ENCODE assay signal across 1 cellular context in the genomic region with DNA sequence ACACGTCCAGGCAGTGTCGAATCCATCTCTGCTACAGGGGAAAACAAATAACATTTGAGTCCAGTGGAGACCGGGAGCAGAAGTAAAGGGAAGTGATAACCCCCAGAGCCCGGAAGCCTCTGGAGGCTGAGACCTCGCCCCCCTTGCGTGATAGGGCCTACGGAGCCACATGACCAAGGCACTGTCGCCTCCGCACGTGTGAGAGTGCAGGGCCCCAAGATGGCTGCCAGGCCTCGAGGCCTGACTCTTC.
TF ChIP-seq lines count a peak whose summit lies in the region.

No MANE protein-coding gene starts in this region.

TF ChIP-seq in GM12878, 131 proteins besides CTCF, POLR2A, EP300 and RAD21 (continued from another document and continues in another):
- TF ChIP-seq ATF7 (IDR thresholded peaks at IDR 0.05; ENCODE audit: low read depth) = no peak
- TF ChIP-seq, protein P1, sequence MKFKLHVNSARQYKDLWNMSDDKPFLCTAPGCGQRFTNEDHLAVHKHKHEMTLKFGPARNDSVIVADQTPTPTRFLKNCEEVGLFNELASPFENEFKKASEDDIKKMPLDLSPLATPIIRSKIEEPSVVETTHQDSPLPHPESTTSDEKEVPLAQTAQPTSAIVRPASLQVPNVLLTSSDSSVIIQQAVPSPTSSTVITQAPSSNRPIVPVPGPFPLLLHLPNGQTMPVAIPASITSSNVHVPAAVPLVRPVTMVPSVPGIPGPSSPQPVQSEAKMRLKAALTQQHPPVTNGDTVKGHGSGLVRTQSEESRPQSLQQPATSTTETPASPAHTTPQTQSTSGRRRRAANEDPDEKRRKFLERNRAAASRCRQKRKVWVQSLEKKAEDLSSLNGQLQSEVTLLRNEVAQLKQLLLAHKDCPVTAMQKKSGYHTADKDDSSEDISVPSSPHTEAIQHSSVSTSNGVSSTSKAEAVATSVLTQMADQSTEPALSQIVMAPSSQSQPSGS (IDR thresholded peaks at IDR 0.05; ENCODE audit: low read length) = no peak
- no peak for TF ChIP-seq CEBPZ (IDR thresholded peaks at IDR 0.05; ENCODE audit: low read depth, low read length)
- no peak; the same call in 1 of the 2 replicates for TF ChIP-seq GATAD2B (conservative IDR thresholded peaks at IDR 0.05; ENCODE audit: low read depth)
- no peak for TF ChIP-seq TCF12 (IDR thresholded peaks at IDR 0.05; ENCODE audit: low read depth, low read length)
- TF ChIP-seq MEF2A (IDR thresholded peaks at IDR 0.05; ENCODE audit: insufficient read depth, low read depth, low read length) = no peak
- no peak for TF ChIP-seq EZH2 (IDR thresholded peaks at IDR 0.05; ENCODE audit: borderline replicate concordance, control insufficient read depth, low read depth, low read length)
- no peak for TF ChIP-seq RB1 (IDR thresholded peaks at IDR 0.05; ENCODE audit: borderline replicate concordance)
- TF ChIP-seq POLR2AphosphoS2 (IDR thresholded peaks at IDR 0.05; ENCODE audit: low read depth, low read length) = no peak; the same call in none of the 2 replicates
- no peak for TF ChIP-seq HDAC6 (IDR thresholded peaks at IDR 0.05; ENCODE audit: unreplicated experiment)
- TF ChIP-seq BCL11A (IDR thresholded peaks at IDR 0.05; ENCODE audit: low read depth, low read length) = no peak
- TF ChIP-seq, protein P2, sequence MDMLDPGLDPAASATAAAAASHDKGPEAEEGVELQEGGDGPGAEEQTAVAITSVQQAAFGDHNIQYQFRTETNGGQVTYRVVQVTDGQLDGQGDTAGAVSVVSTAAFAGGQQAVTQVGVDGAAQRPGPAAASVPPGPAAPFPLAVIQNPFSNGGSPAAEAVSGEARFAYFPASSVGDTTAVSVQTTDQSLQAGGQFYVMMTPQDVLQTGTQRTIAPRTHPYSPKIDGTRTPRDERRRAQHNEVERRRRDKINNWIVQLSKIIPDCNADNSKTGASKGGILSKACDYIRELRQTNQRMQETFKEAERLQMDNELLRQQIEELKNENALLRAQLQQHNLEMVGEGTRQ (IDR thresholded peaks at IDR 0.05; ENCODE audit: borderline replicate concordance, low read depth, low read length) = peak; percentile 94
- TF ChIP-seq ZNF217 (IDR thresholded peaks at IDR 0.05) = no peak
- no peak for TF ChIP-seq ZBED1 (IDR thresholded peaks at IDR 0.05; ENCODE audit: borderline replicate concordance)
- no peak for TF ChIP-seq MLLT1 (IDR thresholded peaks at IDR 0.05)
- TF ChIP-seq BCLAF1 (IDR thresholded peaks at IDR 0.05) = no peak
- TF ChIP-seq FOXM1 (IDR thresholded peaks at IDR 0.05; ENCODE audit: low read depth, low read length) = no peak
- TF ChIP-seq ZNF274 (IDR thresholded peaks at IDR 0.05; ENCODE audit: insufficient read depth, insufficient read length) = no peak
- TF ChIP-seq CBFB (IDR thresholded peaks at IDR 0.05; ENCODE audit: low read depth) = no peak
- TF ChIP-seq BMI1 (IDR thresholded peaks at IDR 0.05; ENCODE audit: borderline replicate concordance) = no peak
- no peak for TF ChIP-seq NR2C2 (IDR thresholded peaks at IDR 0.05; ENCODE audit: borderline replicate concordance, control insufficient read depth, insufficient read length, low read depth)
- TF ChIP-seq CBX5 (IDR thresholded peaks at IDR 0.05; ENCODE audit: low read depth) = no peak
- peak; percentile 97 for TF ChIP-seq YY1 (IDR thresholded peaks at IDR 0.05; ENCODE audit: low read depth, low read length)
- TF ChIP-seq GABPA (IDR thresholded peaks at IDR 0.05; ENCODE audit: low read depth) = no peak
- no peak for TF ChIP-seq MTA3 (IDR thresholded peaks at IDR 0.05; ENCODE audit: borderline replicate concordance, low read length)
- TF ChIP-seq IRF3 (IDR thresholded peaks at IDR 0.05) = no peak
- 0 out of 2 replicates have a peak, but pooled peaks have one; percentile 7 for TF ChIP-seq FOXK2 (IDR thresholded peaks at IDR 0.05)
- TF ChIP-seq NFYA (IDR thresholded peaks at IDR 0.05; ENCODE audit: borderline replicate concordance, low read depth, low read length) = no peak
- TF ChIP-seq MTA2 (IDR thresholded peaks at IDR 0.05; ENCODE audit: low read depth) = no peak
- 0 out of 2 replicates have a peak, but pooled peaks have one; percentile 52 for TF ChIP-seq RCOR1 (conservative IDR thresholded peaks at IDR 0.05; ENCODE audit: low read depth, low read length)
- no peak for TF ChIP-seq CHD1 (IDR thresholded peaks at IDR 0.05; ENCODE audit: low read depth, low read length)
- TF ChIP-seq, protein P3, sequence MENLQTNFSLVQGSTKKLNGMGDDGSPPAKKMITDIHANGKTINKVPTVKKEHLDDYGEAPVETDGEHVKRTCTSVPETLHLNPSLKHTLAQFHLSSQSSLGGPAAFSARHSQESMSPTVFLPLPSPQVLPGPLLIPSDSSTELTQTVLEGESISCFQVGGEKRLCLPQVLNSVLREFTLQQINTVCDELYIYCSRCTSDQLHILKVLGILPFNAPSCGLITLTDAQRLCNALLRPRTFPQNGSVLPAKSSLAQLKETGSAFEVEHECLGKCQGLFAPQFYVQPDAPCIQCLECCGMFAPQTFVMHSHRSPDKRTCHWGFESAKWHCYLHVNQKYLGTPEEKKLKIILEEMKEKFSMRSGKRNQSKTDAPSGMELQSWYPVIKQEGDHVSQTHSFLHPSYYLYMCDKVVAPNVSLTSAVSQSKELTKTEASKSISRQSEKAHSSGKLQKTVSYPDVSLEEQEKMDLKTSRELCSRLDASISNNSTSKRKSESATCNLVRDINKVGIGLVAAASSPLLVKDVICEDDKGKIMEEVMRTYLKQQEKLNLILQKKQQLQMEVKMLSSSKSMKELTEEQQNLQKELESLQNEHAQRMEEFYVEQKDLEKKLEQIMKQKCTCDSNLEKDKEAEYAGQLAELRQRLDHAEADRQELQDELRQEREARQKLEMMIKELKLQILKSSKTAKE (IDR thresholded peaks at IDR 0.05; ENCODE audit: low read depth, poor library complexity, severe bottlenecking) = no peak
- TF ChIP-seq TBL1XR1 (IDR thresholded peaks at IDR 0.05; ENCODE audit: low read depth, low read length) = no peak
- TF ChIP-seq DPF2 (IDR thresholded peaks at IDR 0.05) = no peak
- no peak for TF ChIP-seq NRF1 (conservative IDR thresholded peaks at IDR 0.05; ENCODE audit: low read depth, low read length)
- TF ChIP-seq IRF5 (IDR thresholded peaks at IDR 0.05; ENCODE audit: borderline replicate concordance) = no peak
- no peak for TF ChIP-seq PKNOX1 (IDR thresholded peaks at IDR 0.05)
- no peak for TF ChIP-seq SP1 (IDR thresholded peaks at IDR 0.05; ENCODE audit: low read depth, low read length)
- no peak for TF ChIP-seq KDM1A (IDR thresholded peaks at IDR 0.05; ENCODE audit: borderline replicate concordance)
- TF ChIP-seq, protein P4, sequence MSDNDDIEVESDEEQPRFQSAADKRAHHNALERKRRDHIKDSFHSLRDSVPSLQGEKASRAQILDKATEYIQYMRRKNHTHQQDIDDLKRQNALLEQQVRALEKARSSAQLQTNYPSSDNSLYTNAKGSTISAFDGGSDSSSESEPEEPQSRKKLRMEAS (IDR thresholded peaks at IDR 0.05; ENCODE audit: low read depth, low read length) = peak; percentile 100
- TF ChIP-seq BRCA1 (IDR thresholded peaks at IDR 0.05; ENCODE audit: low read depth, low read length) = no peak
- peak; percentile 55; the same call in 1 of the 2 replicates for TF ChIP-seq SREBF1 (IDR thresholded peaks at IDR 0.05; ENCODE audit: low read length)
- TF ChIP-seq EGR1 (IDR thresholded peaks at IDR 0.05; ENCODE audit: borderline replicate concordance in 1 of 2, low read depth in 2 of 2, low read length in 2 of 2) = 0 out of 3 replicates have a peak, but pooled peaks of 1 of the 2 experiments have one; percentile 60
- TF ChIP-seq ZNF24 (IDR thresholded peaks at IDR 0.05) = no peak
- TF ChIP-seq ZNF622 (IDR thresholded peaks at IDR 0.05) = no peak
